Comparison of ENCODE assay signal across 8 cellular contexts in the genomic region with DNA sequence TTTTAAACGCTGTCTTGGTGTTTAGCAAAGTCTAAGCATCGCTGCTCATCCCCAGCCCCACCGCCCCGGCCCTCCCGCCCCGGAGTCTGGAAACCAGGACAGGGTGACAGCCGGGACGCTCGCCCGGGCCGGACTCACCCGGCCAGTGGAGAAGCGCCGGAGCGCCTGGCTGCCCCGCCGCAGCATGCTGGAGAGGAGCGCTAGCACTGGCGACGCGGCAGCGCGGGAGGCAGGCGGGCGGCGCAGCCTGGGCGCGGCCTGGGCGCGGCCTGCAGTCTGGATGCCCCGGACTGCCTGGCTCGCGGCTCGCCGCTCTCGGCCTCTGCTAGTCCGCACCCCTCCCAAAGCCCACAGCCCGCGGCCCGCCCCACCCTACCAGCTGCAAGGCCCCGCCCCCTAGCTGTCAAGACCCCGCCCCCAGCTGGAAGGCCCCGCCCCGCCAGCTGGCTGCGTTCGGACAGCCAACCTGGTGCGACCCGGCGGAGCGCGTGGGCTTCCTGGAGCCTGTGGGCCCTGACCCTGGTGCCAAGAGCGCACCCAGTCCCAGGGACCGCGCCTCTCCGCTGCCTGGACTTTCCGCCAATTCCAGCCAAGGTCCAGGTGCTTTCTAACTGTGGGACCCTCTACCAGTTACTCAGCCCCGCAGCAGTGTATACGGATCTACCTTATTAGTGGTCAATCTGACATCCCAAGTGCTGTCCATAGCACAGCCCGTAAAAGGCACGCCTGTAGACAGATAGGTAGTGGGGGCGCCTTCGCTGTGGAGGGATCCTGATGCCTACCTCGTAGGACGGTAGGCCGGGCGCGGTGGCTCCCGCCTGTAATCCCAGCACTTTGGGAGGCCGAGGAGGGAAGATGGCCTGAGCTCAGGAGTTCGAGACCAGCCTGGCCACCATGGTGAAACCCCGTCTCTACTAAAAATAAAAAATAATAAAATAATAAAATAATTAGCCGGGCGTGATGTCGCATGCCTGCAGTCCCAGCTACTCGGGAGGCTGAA. TPM values are rescaled to one million over a fixed set of nuclear protein-coding genes. Genes with fewer than 3 reads are reported as not detected.
DNase-seq lines count a peak whose midpoint lies in the region; ATAC-seq and TF ChIP-seq lines count a peak whose summit lies in the region.

ALDH1L2 (minus strand) TSS at position 208 of the 1,000 bp plus-strand sequence; CDS start at position 186, 22 bp downstream.

- peak within 1 kb of the TSS; percentile 80 for H3K4me3 Mint-ChIP-seq in activated naive CD8-positive, alpha-beta T cell treated with anti-CD3 and anti-CD28 coated beads, Interleukin-2, amount 50 U/mL, for 24 hours

- peaks cover 13% of the 10 kb centered on the region for H3K9me3 Mint-ChIP-seq in activated naive CD8-positive, alpha-beta T cell treated with anti-CD3 and anti-CD28 coated beads, Interleukin-2, amount 50 U/mL, for 24 hours

- DNase-seq in NCI-H524 (lab: John Stamatoyannopoulos, UW) (peak; percentile 15 to 55), NCI-H524 treated with DMSO at 0.1 percent for 48 hours (lab: John Stamatoyannopoulos, UW) (no peak), RWPE2 (ENCODE audit: low spot score) (peak; percentile 85), Right ventricle myocardium superior (peak; percentile 92), ovary (peak; percentile 74 to 88 (median 83)), ureter (ENCODE audit: low spot score) (peak; percentile 83)
- DNase-seq in activated naive CD8-positive, alpha-beta T cell treated with anti-CD3 and anti-CD28 coated beads, Interleukin-2, amount 50 U/mL, for 24 hours: peak; percentile 71

- no peak for TF ChIP-seq CTCF in RWPE2 (IDR thresholded peaks at IDR 0.05; ENCODE audit: poor library complexity, severe bottlenecking)
- no peak for TF ChIP-seq CTCF in ovary (IDR thresholded peaks at IDR 0.05)

- H3K4me1 Mint-ChIP-seq in activated naive CD8-positive, alpha-beta T cell treated with anti-CD3 and anti-CD28 coated beads, Interleukin-2, amount 50 U/mL, for 24 hours: peaks cover 8% of the 10 kb centered on the region

- H3K27ac ChIP-seq in RWPE2 (ENCODE audit: poor library complexity, severe bottlenecking): no peak within 1 kb of the TSS
- no peak within 1 kb of the TSS for H3K27ac ChIP-seq in ovary

- peak; percentile 82 for ATAC-seq in HG03108 (IDR thresholded peaks at IDR 0.05; ENCODE audit: unreplicated experiment)
- peak; percentile 99 for ATAC-seq in RWPE2 (ENCODE audit: low read depth)
- peak; percentile 89 for ATAC-seq in activated naive CD8-positive, alpha-beta T cell treated with anti-CD3 and anti-CD28 coated beads, Interleukin-2, amount 50 U/mL, for 24 hours
- ATAC-seq in Right ventricle myocardium superior (ENCODE audit: poor library complexity): peak; percentile 97

- no peaks in the 10 kb centered on the region for H3K9me3 ChIP-seq in RWPE2 (ENCODE audit: severe bottlenecking)
- no peaks in the 10 kb centered on the region for H3K9me3 ChIP-seq in ovary

- peak within 1 kb of the TSS; percentile 18 for H3K27ac Mint-ChIP-seq in activated naive CD8-positive, alpha-beta T cell treated with anti-CD3 and anti-CD28 coated beads, Interleukin-2, amount 50 U/mL, for 24 hours

- TF ChIP-seq EP300 in ovary (IDR thresholded peaks at IDR 0.05): no peak

- H3K4me3 ChIP-seq in RWPE2 (ENCODE audit: severe bottlenecking) (peak within 1 kb of the TSS; percentile 36), ovary (peak within 1 kb of the TSS; percentile 57)

- H3K36me3 ChIP-seq in RWPE2 (ENCODE audit: low read depth) (no peaks in the 10 kb centered on the region), ovary (no peaks in the 10 kb centered on the region)

- 19 to 40% (median 29%) methylated on average over 38 to 75 of the region's 75 CpGs for WGBS in ovary, 3 donors

- H3K27me3 Mint-ChIP-seq in activated naive CD8-positive, alpha-beta T cell treated with anti-CD3 and anti-CD28 coated beads, Interleukin-2, amount 50 U/mL, for 24 hours: peaks cover 24% of the 10 kb centered on the region

- intact Hi-C loops in Right ventricle myocardium superior (cut with DNase I) (no loop called here), ovary (cut with DNase I) (no loop called here)

- no peaks in the 10 kb centered on the region for H3K4me1 ChIP-seq in RWPE2 (ENCODE audit: insufficient read depth, poor library complexity, severe bottlenecking)
- H3K4me1 ChIP-seq in ovary (ENCODE audit: insufficient read depth): peaks cover 3% of the 10 kb centered on the region

- peaks cover 2% of the 10 kb centered on the region for H3K36me3 Mint-ChIP-seq in activated naive CD8-positive, alpha-beta T cell treated with anti-CD3 and anti-CD28 coated beads, Interleukin-2, amount 50 U/mL, for 24 hours (ENCODE audit: low read depth)

- H3K27me3 ChIP-seq in RWPE2 (ENCODE audit: insufficient read depth, poor library complexity, severe bottlenecking) (no peaks in the 10 kb centered on the region), ovary (no peaks in the 10 kb centered on the region)

- TF ChIP-seq POLR2A in ovary (IDR thresholded peaks at IDR 0.05): no peak

RNA-seq across cellular contexts. Expression of gene ALDH1L2, which starts in this region (rescaled TPM):
- total RNA-seq in Right ventricle myocardium superior (1.3 TPM), ovary (10 to 100 TPM in 1 of 7 donors, 1 to 10 TPM in 3, under 1 TPM in 3; 0.72 to 36.4 (median 1.3) TPM), ureter (19.1 TPM)
- polyA plus RNA-seq in ovary: 1 to 10 TPM in 1 of 2 donors, under 1 TPM in 1; 0.38 to 3.7 TPM
